Comparison of ENCODE assay signal across 16 cellular contexts in the genomic region with DNA sequence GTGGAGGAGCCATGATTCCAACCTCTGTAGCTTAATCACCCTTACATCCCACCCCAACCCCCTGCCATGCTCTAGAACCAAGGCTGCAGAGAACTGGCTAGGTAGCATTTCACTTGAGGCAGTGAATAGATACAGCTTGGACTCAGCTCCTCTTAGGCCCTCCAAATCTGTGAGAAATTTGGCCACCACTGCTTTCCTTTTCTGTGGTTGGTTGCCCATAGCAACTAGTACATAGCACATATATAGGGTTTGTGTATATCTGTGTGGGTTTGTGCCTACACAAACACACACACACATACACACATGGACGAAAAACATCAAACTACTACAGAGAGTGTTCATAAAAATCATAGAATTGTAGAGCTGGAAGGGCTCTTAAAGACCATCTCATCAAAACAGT. TPM values are rescaled to one million over a fixed set of nuclear protein-coding genes. Genes with fewer than 3 reads are reported as not detected.
"Had no signal": no experiment of that assay in that cellular context is flagged by ENCODE, and none has a peak within 500 bp of the region (broad histone marks: within the 10 kb centered on the region; RNA-seq: fewer than 3 reads in every experiment).

No MANE protein-coding gene starts in this region.

- H3K27ac Mint-ChIP-seq: endodermal cell, WTC11 had no signal

- H3K4me3 Mint-ChIP-seq: endodermal cell, WTC11 had no signal

- H3K36me3 ChIP-seq: gastrocnemius medialis, heart right ventricle, pancreas, thyroid gland had no signal

- H3K9me3 ChIP-seq: gastrocnemius medialis, heart right ventricle, pancreas, thyroid gland had no signal

- H3K4me1 ChIP-seq: gastrocnemius medialis, pancreas, thyroid gland had no signal

- H3K27me3 ChIP-seq: gastrocnemius medialis had no signal

- H3K36me3 Mint-ChIP-seq: WTC11 had no signal

- H3K27ac ChIP-seq: gastrocnemius medialis, heart right ventricle, pancreas, thyroid gland had no signal

- H3K9me3 Mint-ChIP-seq: WTC11 had no signal

- H3K4me3 ChIP-seq: gastrocnemius medialis, heart right ventricle, lung, pancreas, thyroid gland had no signal

- ATAC-seq: gastrocnemius medialis, heart right ventricle, left colon, pancreas, SK-N-SH treated with all-trans-retinoic acid at 6 μM for 48 hours, WTC11 had no signal

- DNase-seq: activated CD4-positive, alpha-beta T cell treated with anti-CD3 and anti-CD28 coated beads for 48 hours; activated gamma-delta T cell treated with Interleukin-2 at 50 U/mL for 16 hours; activated T-cell treated with anti-CD3 and anti-CD28 coated beads, Interleukin-2, amount 50 U/mL, for 48 hours; dermis blood vessel endothelial cell; endodermal cell; gastrocnemius medialis; heart right ventricle; left colon; midbrain; pancreas; stimulated activated CD4-positive, alpha-beta T cell treated with anti-CD3 and anti-CD28 coated beads, Interleukin-1b, Interleukin-23, amount 100 ng/mL, for 48 hours; thyroid gland had no signal

RNA-seq across cellular contexts. Expression of gene CCDC160, which starts 52.0 kb away (rescaled TPM):
- total RNA-seq: dermis blood vessel endothelial cell, epithelial cell of proximal tubule, heart right ventricle, left colon had no signal
- polyA plus RNA-seq: heart right ventricle had no signal
